Comparison of ENCODE assay signal across 8 cellular contexts in genomic region chr17:44344939-44345496, GRCh38. TPM values are rescaled to one million over a fixed set of nuclear protein-coding genes. Genes with fewer than 3 reads are reported as not detected.
DNase-seq lines count a peak whose midpoint lies in the region; ATAC-seq and TF ChIP-seq lines count a peak whose summit lies in the region.

TSS of gene GRN (plus strand) at chr17:44345302. CDS start at chr17:44349165, 3,863 bp downstream.

- WGBS in spleen, 5 donors = 0 to 1% (median 1%) methylated on average over 25 to 26 of the region's 26 CpGs

- H3K4me3 ChIP-seq in spleen = peak within 1 kb of the TSS; percentile 64 to 97 (median 79)

- ATAC-seq in GM18520 (IDR thresholded peaks at IDR 0.05; ENCODE audit: unreplicated experiment) (peak; percentile 45), HG03108 (IDR thresholded peaks at IDR 0.05; ENCODE audit: unreplicated experiment) (peak; percentile 58)

- H3K4me1 ChIP-seq in spleen = peaks cover 36 to 69% (median 57%) of the 10 kb centered on the region in 6 donors

- DNase-seq in 8988T (peak; percentile 89), NCI-H226 (peak; percentile 95), inferior parietal cortex (ENCODE audit: extremely low spot score) (peak; percentile 99), spleen (peak; percentile 95)
- peak; percentile 64 to 71 (median 69) for DNase-seq in activated CD4-positive, CD25-positive, alpha-beta regulatory T cell (lab: John Stamatoyannopoulos, UW)
- DNase-seq in central memory CD4-positive, alpha-beta T cell = peak; percentile 79

- peak in 2 of 3 donors; percentile 60 to 87 for TF ChIP-seq POLR2A in spleen (IDR thresholded peaks at IDR 0.05)

- H3K27ac ChIP-seq in spleen = peak within 1 kb of the TSS; percentile 86 to 97 (median 92)

- no peaks in the 10 kb centered on the region for H3K9me3 ChIP-seq in spleen

- intact Hi-C loops in spleen (cut with DNase I; ENCODE audit: low total_unique reads) = no loop called here

- no peaks in the 10 kb centered on the region for H3K27me3 ChIP-seq in spleen (replicated peaks in 1 of 7)

- peaks cover 0 to 18% (median 11%) of the 10 kb centered on the region in 6 donors for H3K36me3 ChIP-seq in spleen

- TF ChIP-seq CTCF in spleen (IDR thresholded peaks at IDR 0.05 in 8 of 11, conservative IDR thresholded peaks at IDR 0.05 in 3 of 11) = no peak

RNA-seq across cellular contexts. Expression of gene GRN, which starts in this region (rescaled TPM):
- 100 to 1,000 TPM; 503 to 896 (median 579) TPM for total RNA-seq in spleen
- 100 to 1,000 TPM; 135 to 237 (median 166) TPM for polyA plus RNA-seq in spleen

Comparison
In these comparisons a context has a peak if more than half of its experiments do, and no peak if none do; other contexts are left out.
1. Peak in every context shown above with its lines: DNase-seq, ATAC-seq, H3K4me3 ChIP-seq and H3K27ac ChIP-seq.